In the genomic region with DNA sequence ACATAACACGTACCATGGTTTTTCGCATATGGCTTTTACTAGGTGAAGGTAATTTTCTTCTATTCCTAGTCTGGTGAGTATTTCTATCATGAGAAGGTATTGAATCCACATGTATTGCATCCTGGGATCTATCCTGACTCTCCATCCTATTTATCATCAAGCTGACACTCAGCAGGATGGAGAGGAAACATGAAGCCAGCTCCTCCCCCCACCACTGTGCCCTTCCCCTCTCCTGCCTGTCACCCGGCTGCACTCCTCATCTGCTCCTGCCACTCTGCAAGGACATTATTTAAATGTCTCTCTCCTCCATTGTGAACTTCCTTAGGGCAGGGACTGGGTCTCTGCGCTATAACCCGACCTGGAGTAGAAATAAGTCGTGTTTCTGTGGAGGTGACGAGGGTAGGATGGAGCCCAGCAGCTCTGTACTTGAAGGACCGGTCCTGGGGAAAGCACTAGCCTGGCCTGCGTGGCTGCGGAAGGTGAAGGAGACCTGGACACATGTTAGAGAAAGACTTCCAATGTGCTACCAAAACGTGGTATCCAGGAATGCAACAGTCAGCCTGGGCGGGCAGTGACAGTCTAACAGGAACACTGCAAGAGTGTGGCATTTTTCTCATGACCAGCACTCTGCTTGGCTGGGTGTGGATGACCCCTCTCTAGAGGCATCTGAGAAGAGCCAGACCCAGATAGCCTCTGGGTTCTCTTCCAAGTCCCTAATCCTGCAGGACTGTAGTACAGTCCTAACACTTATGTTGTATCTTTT, we compare ENCODE assay signal across 13 cellular contexts.
DNase-seq lines count a peak whose midpoint lies in the region; ATAC-seq and TF ChIP-seq lines count a peak whose summit lies in the region.
"Had no signal": no experiment of that assay in that cellular context is flagged by ENCODE, and none has a peak within 500 bp of the region (broad histone marks: within the 10 kb centered on the region; RNA-seq: fewer than 3 reads in every experiment).

No MANE protein-coding gene starts in this region.

- peak overlapping the region; percentile 34; the same call in 1 of the 2 replicates for H3K14ac ChIP-seq in H9 (ENCODE audit: insufficient read depth, low read length)

- peak; percentile 31 to 52 for ATAC-seq in left cardiac atrium
- peak; percentile 35 to 69 (median 64) for ATAC-seq in psoas muscle
- no peak for ATAC-seq in HG03432 (IDR thresholded peaks at IDR 0.05; ENCODE audit: unreplicated experiment)
- no peak for ATAC-seq in activated CD8-positive, alpha-beta T cell treated with anti-CD3 and anti-CD28 coated beads, Interleukin-2, amount 10 ng/mL, durations not matched to agents 7 days and 5 days
- ATAC-seq: HCT116 had no signal

- intact Hi-C loops in left cardiac atrium (cut with DNase I) (loop anchor here (5.0 to 10.0 kb wide), 3 partner anchors 72 to 164 kb away; partner anchors contain the start of gene PEX26 (in 1 of the 2)), psoas muscle (cut with DNase I) (loop anchor here (5.0 kb wide), 4 partner anchors 34 to 164 kb away; partner anchors contain the start of genes MICAL3 (in 1 of the 2) and PEX26 (in 1 of the 2))

- H3T11ph ChIP-seq in H9 (ENCODE audit: low read length), result no peak overlapping the region

- no peak overlapping the region for H3K4me2 ChIP-seq in H9 (ENCODE audit: insufficient read depth, insufficient read length, low read length)

- H3K36me3 ChIP-seq in SJCRH30 (no peaks in the 10 kb centered on the region), psoas muscle (ENCODE audit: insufficient read depth in 1 of 2, low read depth in 1 of 2) (no peaks in the 10 kb centered on the region)

- H3K4me1 ChIP-seq in H9 (ENCODE audit: insufficient read depth, low read length) (peaks cover 4% of the 10 kb centered on the region; the same call in 1 of the 2 replicates), SJCRH30 (peaks cover 48% of the 10 kb centered on the region), psoas muscle (peaks cover 77% of the 10 kb centered on the region)

- peak overlapping the region in 1 of 3 experiments; percentile 34; a peak in 1 of 7 replicates for H3K27ac Mint-ChIP-seq in H9
- H3K27ac Mint-ChIP-seq in activated CD8-positive, alpha-beta T cell treated with anti-CD3 and anti-CD28 coated beads, Interleukin-2, amount 10 ng/mL, durations not matched to agents 7 days and 5 days, result no peak overlapping the region
- H3K27ac Mint-ChIP-seq: activated B cell treated with CpG ODN at 0.5 μM for 24 hours had no signal

- no peaks in the 10 kb centered on the region for H3K27me3 Mint-ChIP-seq in H9 (ENCODE audit: low read depth)
- no peaks in the 10 kb centered on the region for H3K27me3 Mint-ChIP-seq in activated CD8-positive, alpha-beta T cell treated with anti-CD3 and anti-CD28 coated beads, Interleukin-2, amount 10 ng/mL, durations not matched to agents 7 days and 5 days (ENCODE audit: low read depth)
- H3K27me3 Mint-ChIP-seq: activated B cell treated with CpG ODN at 0.5 μM for 24 hours had no signal

- no peak overlapping the region for H3K27ac ChIP-seq in H9 (ENCODE audit: insufficient read length, low read depth, low read length)
- peak overlapping the region; percentile 31; the same call in 1 of the 2 replicates for H3K27ac ChIP-seq in SJCRH30
- peak overlapping the region; percentile 94 for H3K27ac ChIP-seq in psoas muscle

- peaks cover 4% of the 10 kb centered on the region; the same call in 1 of the 2 replicates for H3K79me2 ChIP-seq in H9 (ENCODE audit: insufficient read depth, low read length)

- no peak overlapping the region for H4K5ac ChIP-seq in H9 (ENCODE audit: insufficient read length, low read depth, low read length)

- H3K9me3 ChIP-seq in H9 (ENCODE audit: control insufficient read depth, low read depth, low read length), result no peaks in the 10 kb centered on the region
- no peaks in the 10 kb centered on the region for H3K9me3 ChIP-seq in SJCRH30 (replicated peaks)
- H3K9me3 ChIP-seq in psoas muscle, result no peaks in the 10 kb centered on the region

- POLR2A ChIA-PET in activated CD8-positive, alpha-beta T cell treated with anti-CD3 and anti-CD28 coated beads, Interleukin-2, amount 10 ng/mL, durations not matched to agents 7 days and 5 days (lab: Charles Lee), result no interaction called here

- no peak overlapping the region for H2AFZ ChIP-seq in H9 (ENCODE audit: low read length)

- H2BK120ac ChIP-seq in H9 (ENCODE audit: low read depth, low read length, poor library complexity, severe bottlenecking), result no peak overlapping the region

- H3K23ac ChIP-seq in H9 (ENCODE audit: insufficient read length, low read depth, low read length), result no peak overlapping the region

- H3K18ac ChIP-seq in H9 (ENCODE audit: insufficient read length, low read depth, low read length), result no peak overlapping the region

- H3K4me3 Mint-ChIP-seq in H9, result no peak overlapping the region
- H3K4me3 Mint-ChIP-seq in activated CD8-positive, alpha-beta T cell treated with anti-CD3 and anti-CD28 coated beads, Interleukin-2, amount 10 ng/mL, durations not matched to agents 7 days and 5 days, result no peak overlapping the region
- H3K4me3 Mint-ChIP-seq: activated B cell treated with CpG ODN at 0.5 μM for 24 hours had no signal

- no CpG with 5 or more reads among the region's 12 CpGs for WGBS in H9 (ENCODE audit: extremely low coverage, insufficient read length, low lambda C conversion rate)
- 35 to 36% (median 36%) methylated on average over 12 of the region's 12 CpGs for WGBS in psoas muscle, 3 donors

- H3K9ac ChIP-seq in H9 (ENCODE audit: extremely low read depth, insufficient read length, low read length), result no peak overlapping the region

- H3K4ac ChIP-seq in H9 (ENCODE audit: low read depth, low read length), result no peak overlapping the region

- H3K56ac ChIP-seq in H9 (ENCODE audit: insufficient read length, low read depth, low read length), result no peak overlapping the region

- H3K9me3 Mint-ChIP-seq in H9, result no peaks in the 10 kb centered on the region
- H3K9me3 Mint-ChIP-seq in activated CD8-positive, alpha-beta T cell treated with anti-CD3 and anti-CD28 coated beads, Interleukin-2, amount 10 ng/mL, durations not matched to agents 7 days and 5 days (ENCODE audit: insufficient read depth), result no peaks in the 10 kb centered on the region
- H3K9me3 Mint-ChIP-seq: activated B cell treated with CpG ODN at 0.5 μM for 24 hours had no signal

- no peak overlapping the region for H2BK5ac ChIP-seq in H9 (ENCODE audit: insufficient read length, low read length)

- TF ChIP-seq CTCF in H9 (conservative IDR thresholded peaks at IDR 0.05) (no peak), psoas muscle (IDR thresholded peaks at IDR 0.05) (no peak)

- no peak overlapping the region for H2AK5ac ChIP-seq in H9 (ENCODE audit: insufficient read length, low read length)

- no peaks in the 10 kb centered on the region for H3K36me3 Mint-ChIP-seq in H9 (ENCODE audit: insufficient read depth in 1 of 3, low read depth in 3 of 3)
- H3K36me3 Mint-ChIP-seq in activated CD8-positive, alpha-beta T cell treated with anti-CD3 and anti-CD28 coated beads, Interleukin-2, amount 10 ng/mL, durations not matched to agents 7 days and 5 days (ENCODE audit: low read depth), result no peaks in the 10 kb centered on the region

- DNase-seq in H9 (no peak), SJCRH30 (peak; percentile 64 to 75), left cardiac atrium (peak; percentile 40), psoas muscle (peak; percentile 49 to 85), HuH-7 (ENCODE audit: low spot score) (no peak)
- no peak for DNase-seq in activated CD8-positive, alpha-beta T cell treated with anti-CD3 and anti-CD28 coated beads, Interleukin-2, amount 10 ng/mL, durations not matched to agents 7 days and 5 days
- DNase-seq: activated B cell treated with CpG ODN at 0.5 μM for 24 hours; mammary epithelial cell; NCI-H2227 treated with DMSO at 0.1 percent for 48 hours; stimulated activated CD4-positive, alpha-beta T cell treated with anti-CD3 and anti-CD28 coated beads, Interleukin-15, amount 100 ng/mL, for 24 hours; SW 1271 had no signal

- H4K20me1 ChIP-seq in H9 (ENCODE audit: control insufficient read depth, insufficient read depth, insufficient read length), result no peaks in the 10 kb centered on the region

- peaks cover 4% of the 10 kb centered on the region for H3K79me1 ChIP-seq in H9 (ENCODE audit: insufficient read depth, low read depth, low read length, poor library complexity, severe bottlenecking)

- H3K4me1 Mint-ChIP-seq in H9, result peaks cover 29 to 36% of the 10 kb centered on the region in 2 experiments
- H3K4me1 Mint-ChIP-seq in activated CD8-positive, alpha-beta T cell treated with anti-CD3 and anti-CD28 coated beads, Interleukin-2, amount 10 ng/mL, durations not matched to agents 7 days and 5 days (ENCODE audit: low read depth), result no peaks in the 10 kb centered on the region

- H2BK15ac ChIP-seq in H9 (ENCODE audit: low read depth, low read length), result no peak overlapping the region

- no peak overlapping the region for H4K8ac ChIP-seq in H9 (replicated peaks; ENCODE audit: insufficient read length, low read depth, low read length)

- H4K91ac ChIP-seq in H9 (ENCODE audit: insufficient read length, low read depth, low read length), result no peak overlapping the region

- H3K4me3 ChIP-seq in SJCRH30 (no peak overlapping the region), psoas muscle (peak overlapping the region; percentile 6)

- no peaks in the 10 kb centered on the region for H3K23me2 ChIP-seq in H9 (ENCODE audit: insufficient read length, low read depth, low read length, poor library complexity, severe bottlenecking)

- CTCF ChIA-PET in activated CD8-positive, alpha-beta T cell treated with anti-CD3 and anti-CD28 coated beads, Interleukin-2, amount 10 ng/mL, durations not matched to agents 7 days and 5 days (lab: Charles Lee), result no interaction called here

- no peak overlapping the region for H2BK20ac ChIP-seq in H9 (ENCODE audit: low read depth, low read length, poor library complexity, severe bottlenecking)

- H2BK12ac ChIP-seq in H9 (ENCODE audit: insufficient read length, low read depth, low read length), result no peak overlapping the region

- no peaks in the 10 kb centered on the region for H3K27me3 ChIP-seq in H9 (ENCODE audit: insufficient read depth, low read length)
- no peaks in the 10 kb centered on the region for H3K27me3 ChIP-seq in SJCRH30
- H3K27me3 ChIP-seq in psoas muscle (ENCODE audit: insufficient read depth in 3 of 3, low read length in 2 of 3), result no peaks in the 10 kb centered on the region

Comparison
In these comparisons a context has a peak if more than half of its experiments do, and no peak if none do; other contexts are left out.
1. DNase-seq: peak in SJCRH30 (2 of 2), left cardiac atrium (single experiment) and psoas muscle (2 of 2); none in H9 (single experiment), activated CD8-positive, alpha-beta T cell treated with anti-CD3 and anti-CD28 coated beads, Interleukin-2, amount 10 ng/mL, durations not matched to agents 7 days and 5 days (single experiment) and HuH-7 (single experiment).
2. ATAC-seq: peak in left cardiac atrium (2 of 2) and psoas muscle (4 of 4); none in HG03432 (single experiment) and activated CD8-positive, alpha-beta T cell treated with anti-CD3 and anti-CD28 coated beads, Interleukin-2, amount 10 ng/mL, durations not matched to agents 7 days and 5 days (single experiment).